Comparison of ENCODE assay signal across 22 cellular contexts in the genomic region with DNA sequence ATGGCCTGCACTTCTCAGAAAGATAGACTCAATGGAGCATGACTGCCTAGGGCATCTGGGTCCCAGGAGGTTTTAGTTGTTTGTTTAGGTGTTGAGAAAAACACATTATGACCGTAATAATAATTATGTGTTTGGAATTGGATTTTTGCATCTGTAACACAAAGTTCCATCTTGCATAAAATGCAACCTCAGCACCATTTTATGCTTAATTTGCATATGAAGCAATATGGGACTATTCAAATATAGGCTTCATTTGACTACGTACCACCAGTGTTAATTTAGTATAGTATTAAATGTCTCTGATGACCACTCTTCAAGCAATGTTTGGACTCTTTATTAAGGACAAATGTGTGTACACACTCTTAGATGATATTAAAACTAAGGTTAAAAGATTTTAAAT.
DNase-seq lines count a peak whose midpoint lies in the region; ATAC-seq, FAIRE-seq and TF ChIP-seq lines count a peak whose summit lies in the region.
"Had no signal": no experiment of that assay in that cellular context is flagged by ENCODE, and none has a peak within 500 bp of the region (broad histone marks: within the 10 kb centered on the region; RNA-seq: fewer than 3 reads in every experiment).

No MANE protein-coding gene starts in this region.

- TF ChIP-seq EP300 in A549 (IDR thresholded peaks at IDR 0.05): no peak

- H3K4me3 ChIP-seq in A549 (no peak overlapping the region), kidney (ENCODE audit: low read length in 2 of 2) (no peak overlapping the region)
- H3K4me3 ChIP-seq: GM23248 had no signal

- WGBS in A549 (ENCODE audit: missing lambda C conversion rate): 4% methylated on average over 2 of the region's 2 CpGs

- H3K4me1 Mint-ChIP-seq in activated CD4-positive, alpha-beta T cell treated with anti-CD3 and anti-CD28 coated beads for 36 hours: no peaks in the 10 kb centered on the region
- H3K4me1 Mint-ChIP-seq: CD4-positive, CD25-positive, alpha-beta regulatory T cell; IgD-negative memory B cell had no signal

- no peak for TF ChIP-seq RAD21 in A549 (conservative IDR thresholded peaks at IDR 0.05 in 1 of 2, IDR thresholded peaks at IDR 0.05 in 1 of 2)

- FAIRE-seq in A549 (lab: Jason Lieb, UNC) (no peak), D721Med (lab: Jason Lieb, UNC) (peak; percentile 84), kidney (lab: Jason Lieb, UNC) (no peak)
- FAIRE-seq: GM12891, HTR-8/SVneo had no signal

- intact Hi-C loops in kidney (cut with DNase I): no loop called here
- intact Hi-C loops in activated CD4-positive, alpha-beta T cell treated with anti-CD3 and anti-CD28 coated beads for 36 hours (cut with DNase I, micrococcal nuclease): no loop called here

- H3K4me3 Mint-ChIP-seq in activated CD4-positive, alpha-beta T cell treated with anti-CD3 and anti-CD28 coated beads for 36 hours: no peak overlapping the region
- H3K4me3 Mint-ChIP-seq: CD4-positive, CD25-positive, alpha-beta regulatory T cell; H9; IgD-negative memory B cell; T-helper 1 cell treated with Interleukin-12 subunit alpha and Interleukin-12 subunit beta and Interleukin-4 antibody, amounts not matched to agents 30 μg/mL and 1 μg/mL, for 36 hours had no signal

- CTCF ChIA-PET in A549 (lab: Yijun Ruan, JAX): no interaction called here
- CTCF ChIA-PET in activated CD4-positive, alpha-beta T cell treated with anti-CD3 and anti-CD28 coated beads for 36 hours (lab: Charles Lee): no interaction called here

- no peaks in the 10 kb centered on the region for H3K9me3 ChIP-seq in A549
- H3K9me3 ChIP-seq in kidney (ENCODE audit: control insufficient read depth in 1 of 2, low read length in 2 of 2): no peaks in the 10 kb centered on the region

- no peaks in the 10 kb centered on the region for H3K36me3 Mint-ChIP-seq in activated CD4-positive, alpha-beta T cell treated with anti-CD3 and anti-CD28 coated beads for 36 hours (ENCODE audit: low read depth)
- H3K36me3 Mint-ChIP-seq: CD4-positive, CD25-positive, alpha-beta regulatory T cell had no signal

- TF ChIP-seq POLR2A in A549 (IDR thresholded peaks at IDR 0.05; ENCODE audit: low read length): no peak

- TF ChIP-seq CTCF in A549 (IDR thresholded peaks at IDR 0.05) (no peak), D721Med (IDR thresholded peaks at IDR 0.05; ENCODE audit: insufficient read depth, missing control alignments) (no peak), kidney (IDR thresholded peaks at IDR 0.05; ENCODE audit: borderline replicate concordance, extremely low read depth, insufficient read depth) (no peak)

- DNase-seq in NCI-H2107 (lab: John Stamatoyannopoulos, UW) (peak; percentile 58), NCI-H2107 treated with DMSO at 0.1 percent for 48 hours (lab: John Stamatoyannopoulos, UW; ENCODE audit: unreplicated experiment) (no peak), A549 (ENCODE audit: low read depth in 1 of 2, low spot score in 1 of 2) (no peak), D721Med (ENCODE audit: insufficient read length, low spot score) (no peak), NCI-H526 (lab: John Stamatoyannopoulos, UW) (peak; percentile 0 to 23), kidney (no peak), NCI-H774 (lab: John Stamatoyannopoulos, UW) (no peak)
- no peak for DNase-seq in activated CD4-positive, alpha-beta T cell treated with anti-CD3 and anti-CD28 coated beads for 36 hours
- DNase-seq: CD4-positive, CD25-positive, alpha-beta regulatory T cell; COR-L47; DMS 273 treated with DMSO at 0.1 percent for 48 hours; GM23248; H9; Karpas-422; NCI-H446; PC-3; Right ventricle myocardium superior; T1000 had no signal

- no peaks in the 10 kb centered on the region for H3K36me3 ChIP-seq in kidney (ENCODE audit: control insufficient read depth in 1 of 2, insufficient read depth in 2 of 2, low read length in 2 of 2)

- H3K27me3 Mint-ChIP-seq in activated CD4-positive, alpha-beta T cell treated with anti-CD3 and anti-CD28 coated beads for 36 hours: no peaks in the 10 kb centered on the region
- H3K27me3 Mint-ChIP-seq: CD4-positive, CD25-positive, alpha-beta regulatory T cell; IgD-negative memory B cell had no signal

- H3K27ac ChIP-seq in A549 (no peak overlapping the region), kidney (ENCODE audit: low read depth in 2 of 2, low read length in 2 of 2) (no peak overlapping the region)
- H3K27ac ChIP-seq: GM23248 had no signal

- no peak for ATAC-seq in A549
- ATAC-seq in activated CD4-positive, alpha-beta T cell treated with anti-CD3 and anti-CD28 coated beads for 36 hours: no peak
- ATAC-seq: PC-3 had no signal

- H3K4me2 ChIP-seq in A549: no peak overlapping the region

- H3K9me3 Mint-ChIP-seq in activated CD4-positive, alpha-beta T cell treated with anti-CD3 and anti-CD28 coated beads for 36 hours (ENCODE audit: low read depth): peaks cover 2% of the 10 kb centered on the region

- POLR2A ChIA-PET in A549 (lab: Yijun Ruan, JAX): no interaction called here
- POLR2A ChIA-PET in activated CD4-positive, alpha-beta T cell treated with anti-CD3 and anti-CD28 coated beads for 36 hours (lab: Charles Lee): no interaction called here

- no peak overlapping the region for H3K27ac Mint-ChIP-seq in activated CD4-positive, alpha-beta T cell treated with anti-CD3 and anti-CD28 coated beads for 36 hours
- H3K27ac Mint-ChIP-seq: CD4-positive, CD25-positive, alpha-beta regulatory T cell; H9; IgD-negative memory B cell; T-helper 1 cell treated with Interleukin-12 subunit alpha and Interleukin-12 subunit beta and Interleukin-4 antibody, amounts not matched to agents 30 μg/mL and 1 μg/mL, for 36 hours had no signal

- no peak overlapping the region for H3K9ac ChIP-seq in kidney (ENCODE audit: low read length in 2 of 2)
- H3K9ac ChIP-seq: GM23248 had no signal

- H3K4me1 ChIP-seq in A549 (no peaks in the 10 kb centered on the region), kidney (ENCODE audit: control insufficient read depth in 1 of 2, insufficient read depth in 1 of 2, low read depth in 1 of 2, low read length in 2 of 2) (no peaks in the 10 kb centered on the region)

TF ChIP-seq in A549, 52 proteins besides CTCF, POLR2A, EP300 and RAD21:
- TF ChIP-seq CBX2 (IDR thresholded peaks at IDR 0.05; ENCODE audit: borderline replicate concordance, low read depth) (no peak), SREBF2 (IDR thresholded peaks at IDR 0.05) (no peak), MAFK (IDR thresholded peaks at IDR 0.05; ENCODE audit: partially characterized antibody) (peak; percentile 77)
TF ChIP-seq in A549: peak in this region for 1.

Comparison
In these comparisons a context has a peak if more than half of its experiments do, and no peak if none do; other contexts are left out.
1. DNase-seq: peak in NCI-H2107 (single experiment) and NCI-H526 (2 of 2); none in NCI-H2107 treated with DMSO at 0.1 percent for 48 hours (single experiment), A549 (0 of 2), D721Med (single experiment), kidney (single experiment), activated CD4-positive, alpha-beta T cell treated with anti-CD3 and anti-CD28 coated beads for 36 hours (single experiment) and NCI-H774 (single experiment).